Comparison of ENCODE assay signal across 1 cellular context in genomic region chr4:120331486-120332281, GRCh38.
TF ChIP-seq lines count a peak whose summit lies in the region.

No MANE protein-coding gene starts in this region.

TF ChIP-seq in HEK293, 187 proteins besides CTCF, POLR2A, EP300 and RAD21 (continued from another document):
- TF ChIP-seq ZNF571 (tag by site-specific recombination; IDR thresholded peaks at IDR 0.05), result no peak
- no peak for TF ChIP-seq ZBTB7A (tag by site-specific recombination; IDR thresholded peaks at IDR 0.05; ENCODE audit: low read depth)
- no peak for TF ChIP-seq ZNF707 (tag by site-specific recombination; IDR thresholded peaks at IDR 0.05)
- TF ChIP-seq ZNF266 (tag by site-specific recombination; IDR thresholded peaks at IDR 0.05; ENCODE audit: low read depth), result no peak
- TF ChIP-seq ZNF335 (tag by site-specific recombination; conservative IDR thresholded peaks at IDR 0.05), result peak; percentile 7; the same call in 1 of the 2 replicates
- TF ChIP-seq FEZF1 (tag by site-specific recombination; IDR thresholded peaks at IDR 0.05), result peak; percentile 6; the same call in 1 of the 2 replicates
- TF ChIP-seq ZNF670 (tag by site-specific recombination; IDR thresholded peaks at IDR 0.05; ENCODE audit: low read depth), result no peak
- TF ChIP-seq ZNF629 (tag by site-specific recombination; IDR thresholded peaks at IDR 0.05), result peak; percentile 66
- no peak for TF ChIP-seq ZNF23 (tag by site-specific recombination; IDR thresholded peaks at IDR 0.05; ENCODE audit: borderline replicate concordance)
TF ChIP-seq in HEK293: peak in this region for 8.
